Comparison of ENCODE assay signal across 16 cellular contexts in genomic region chr1:14511281-14511680, GRCh38.
DNase-seq lines count a peak whose midpoint lies in the region; ATAC-seq, FAIRE-seq and TF ChIP-seq lines count a peak whose summit lies in the region.
"Had no signal": no experiment of that assay in that cellular context is flagged by ENCODE, and none has a peak within 500 bp of the region (broad histone marks: within the 10 kb centered on the region; RNA-seq: fewer than 3 reads in every experiment).

No MANE protein-coding gene starts in this region.

- no peaks in the 10 kb centered on the region for H3K79me1 ChIP-seq in IMR-90 (ENCODE audit: low read depth in 1 of 2, low read length in 2 of 2)

- no peak overlapping the region for H3K4me3 Mint-ChIP-seq in nephron progenitor cell
- H3K4me3 Mint-ChIP-seq: B cell; CD8-positive, alpha-beta T cell; H9 had no signal

- H4K20me1 ChIP-seq in IMR-90 (ENCODE audit: insufficient read depth, low read length), result no peaks in the 10 kb centered on the region
- H4K20me1 ChIP-seq: BLaER1 treated with 17β-estradiol and CSF1 and Interleukin-3, amounts not matched to agents 10 nM and 100 nM had no signal

- dilution Hi-C loops in IMR-90 (cut with HindIII; ENCODE audit: low sequenced_read_pairs, unreplicated experiment), result no loop called here

- H3K4me3 ChIP-seq in IMR-90 (ENCODE audit: insufficient read depth, low read depth, low read length), result no peak overlapping the region
- H3K4me3 ChIP-seq in right lobe of liver, result no peak overlapping the region
- H3K4me3 ChIP-seq: BLaER1 treated with 17β-estradiol and CSF1 and Interleukin-3, amounts not matched to agents 10 nM and 100 nM had no signal

- H3K27me3 Mint-ChIP-seq in nephron progenitor cell (ENCODE audit: low read depth, poor library complexity), result peaks cover 3% of the 10 kb centered on the region

- CTCF ChIA-PET in IMR-90 (lab: Yijun Ruan, JAX), result no interaction called here

- H2BK5ac ChIP-seq in IMR-90 (ENCODE audit: low read depth, low read length, poor library complexity, severe bottlenecking), result peak overlapping the region; percentile 27

- H3K27ac ChIP-seq in IMR-90 (ENCODE audit: insufficient read depth, low read length) (peak overlapping the region; percentile 46; the same call in 1 of the 2 replicates), right lobe of liver (no peak overlapping the region)
- H3K27ac ChIP-seq: BLaER1 treated with 17β-estradiol and CSF1 and Interleukin-3, amounts not matched to agents 10 nM and 100 nM had no signal

- H3K9ac ChIP-seq in IMR-90 (ENCODE audit: low read depth, low read length), result no peak overlapping the region
- H3K9ac ChIP-seq: BLaER1 treated with 17β-estradiol and CSF1 and Interleukin-3, amounts not matched to agents 10 nM and 100 nM had no signal

- peaks cover 7% of the 10 kb centered on the region; the same call in 1 of the 2 replicates for H3K4me1 ChIP-seq in IMR-90 (ENCODE audit: control insufficient read depth, insufficient read depth, low read length)
- H3K4me1 ChIP-seq in right lobe of liver, result no peaks in the 10 kb centered on the region
- H3K4me1 ChIP-seq: BLaER1 treated with 17β-estradiol and CSF1 and Interleukin-3, amounts not matched to agents 10 nM and 100 nM had no signal

- H3K36me3 ChIP-seq in IMR-90 (ENCODE audit: control insufficient read depth, insufficient read depth, low read length) (no peaks in the 10 kb centered on the region), right lobe of liver (no peaks in the 10 kb centered on the region)
- H3K36me3 ChIP-seq: BLaER1 treated with 17β-estradiol and CSF1 and Interleukin-3, amounts not matched to agents 10 nM and 100 nM had no signal

- H4K91ac ChIP-seq in IMR-90 (ENCODE audit: insufficient read depth, low read depth, low read length), result no peak overlapping the region

- no peak overlapping the region for H2BK15ac ChIP-seq in IMR-90 (ENCODE audit: low read depth, low read length)

- H4K5ac ChIP-seq in IMR-90 (ENCODE audit: low read depth, low read length), result no peak overlapping the region; the same call in 1 of the 2 replicates

- no peak overlapping the region for H2AK5ac ChIP-seq in IMR-90 (ENCODE audit: low read depth, low read length)

- no peak overlapping the region for H3K23ac ChIP-seq in IMR-90 (ENCODE audit: low read depth, low read length)

- no peak overlapping the region; the same call in 1 of the 2 replicates for H2BK120ac ChIP-seq in IMR-90 (ENCODE audit: low read depth, low read length)

- H2AFZ ChIP-seq in IMR-90 (replicated peaks; ENCODE audit: low read length, poor library complexity), result no peak overlapping the region

- TF ChIP-seq CTCF in IMR-90 (conservative IDR thresholded peaks at IDR 0.05; ENCODE audit: low read depth, low read length) (no peak), nephron progenitor cell (IDR thresholded peaks at IDR 0.05) (no peak), right lobe of liver (IDR thresholded peaks at IDR 0.05) (no peak)

- peak overlapping the region; percentile 50 for H3K18ac ChIP-seq in IMR-90 (ENCODE audit: low read depth, low read length)

- H3K14ac ChIP-seq in IMR-90 (replicated peaks; ENCODE audit: low read depth, low read length), result no peak overlapping the region

- H3K27me3 ChIP-seq in IMR-90 (ENCODE audit: control insufficient read depth, insufficient read depth, low read length), result no peaks in the 10 kb centered on the region
- no peaks in the 10 kb centered on the region for H3K27me3 ChIP-seq in right lobe of liver
- H3K27me3 ChIP-seq: BLaER1 treated with 17β-estradiol and CSF1 and Interleukin-3, amounts not matched to agents 10 nM and 100 nM had no signal

- in situ Hi-C loops in IMR-90 (cut with MboI; ENCODE audit: low sequenced_read_pairs) (no loop called here), KBM-7 (cut with MboI; ENCODE audit: low pct_unique_long_range_greater_than_20kb, low sequenced_read_pairs) (no loop called here)

- H3K4me2 ChIP-seq in IMR-90 (ENCODE audit: low read depth, low read length), result peak overlapping the region; percentile 8; the same call in 1 of the 2 replicates
- H3K4me2 ChIP-seq: BLaER1 treated with 17β-estradiol and CSF1 and Interleukin-3, amounts not matched to agents 10 nM and 100 nM had no signal

- peak; percentile 36 for ATAC-seq in IMR-90 (ENCODE audit: low read depth)
- no peak for ATAC-seq in right lobe of liver
- ATAC-seq: CD8-positive, alpha-beta T cell had no signal

- no CpG with 5 or more reads among the region's 2 CpGs for WGBS in IMR-90 (ENCODE audit: extremely low coverage in 2 of 2, insufficient read length in 1 of 2), 2 experiments
- 50% methylated on average over 2 of the region's 2 CpGs for WGBS in right lobe of liver (ENCODE audit: insufficient coverage, low coverage, low lambda C conversion rate, missing lambda C conversion rate)

- no peak overlapping the region for H2BK20ac ChIP-seq in IMR-90 (ENCODE audit: low read depth, low read length)

- H3K27ac Mint-ChIP-seq in nephron progenitor cell, result peak overlapping the region; percentile 7
- H3K27ac Mint-ChIP-seq: B cell; CD8-positive, alpha-beta T cell had no signal

- no peak overlapping the region for H4K8ac ChIP-seq in IMR-90 (ENCODE audit: low read depth in 2 of 2, low read length in 2 of 2)

- DNase-seq in IMR-90 (no peak), foreskin melanocyte (peak; percentile 67), nephron progenitor cell (no peak), cardiac septum (ENCODE audit: low spot score) (no peak), frontal cortex (ENCODE audit: low spot score in 2 of 2) (no peak), right lobe of liver (no peak), KBM-7 (no peak)
- DNase-seq: CD8-positive, alpha-beta T cell; COR-L47; H9 had no signal

- no peak overlapping the region for H3K4ac ChIP-seq in IMR-90 (ENCODE audit: low read depth, low read length)

- H3K9me3 ChIP-seq in IMR-90 (ENCODE audit: control insufficient read depth, insufficient read depth, low read length), result no peaks in the 10 kb centered on the region
- H3K9me3 ChIP-seq in right lobe of liver, result no peaks in the 10 kb centered on the region
- H3K9me3 ChIP-seq: BLaER1 treated with 17β-estradiol and CSF1 and Interleukin-3, amounts not matched to agents 10 nM and 100 nM had no signal

- FAIRE-seq in frontal cortex (lab: Jason Lieb, UNC), result no peak
- FAIRE-seq: D721Med, G401.6, GM12891, H1 had no signal

- H2AK9ac ChIP-seq in IMR-90 (replicated peaks; ENCODE audit: low read depth, low read length, poor library complexity), result no peak overlapping the region

- H3K9me1 ChIP-seq in IMR-90 (ENCODE audit: insufficient read depth, low read length), result no peaks in the 10 kb centered on the region

- no peak for TF ChIP-seq POLR2A in IMR-90 (IDR thresholded peaks at IDR 0.05; ENCODE audit: low read depth, low read length)
- TF ChIP-seq POLR2A in right lobe of liver (IDR thresholded peaks at IDR 0.05), result no peak

- no peak overlapping the region for H3K56ac ChIP-seq in IMR-90 (ENCODE audit: extremely low read depth, insufficient read depth, low read length)

- H3K4me1 Mint-ChIP-seq in nephron progenitor cell, result peaks cover 49% of the 10 kb centered on the region
- H3K4me1 Mint-ChIP-seq: B cell had no signal

- no peak for TF ChIP-seq RAD21 in IMR-90 (IDR thresholded peaks at IDR 0.05; ENCODE audit: low read length)

- POLR2A ChIA-PET in IMR-90 (lab: Charles Lee; ENCODE audit: unreplicated experiment), result no interaction called here

- H3K9me3 Mint-ChIP-seq in nephron progenitor cell, result no peaks in the 10 kb centered on the region
- H3K9me3 Mint-ChIP-seq: CD8-positive, alpha-beta T cell; H9 had no signal

- BruUV-seq in IMR-90 (replicated peaks; lab: Mats Ljungman, UMichigan), result no TSS peak

- H3K36me3 Mint-ChIP-seq in nephron progenitor cell (ENCODE audit: low read depth), result no peaks in the 10 kb centered on the region
- H3K36me3 Mint-ChIP-seq: CD8-positive, alpha-beta T cell had no signal

- intact Hi-C loops in IMR-90 (cut with micrococcal nuclease) (loop anchor here (10.0 kb wide), 1 partner anchor 534 kb away; no protein-coding TSS in a partner anchor), cardiac septum (cut with DNase I) (no loop called here), right lobe of liver (cut with DNase I) (no loop called here)

TF ChIP-seq in IMR-90, 13 proteins besides CTCF, POLR2A, EP300 and RAD21:
- TF ChIP-seq RFX5 (IDR thresholded peaks at IDR 0.05; ENCODE audit: low read depth, low read length) (no peak), MXI1 (IDR thresholded peaks at IDR 0.05; ENCODE audit: borderline replicate concordance, low read depth, low read length) (no peak)
